8 cellular contexts compared by ENCODE assay signal in genomic region chr19:8413593-8413923, GRCh38. TPM values are rescaled to one million over a fixed set of nuclear protein-coding genes. Genes with fewer than 3 reads are reported as not detected.
DNase-seq lines count a peak whose midpoint lies in the region; ATAC-seq, FAIRE-seq and TF ChIP-seq lines count a peak whose summit lies in the region.

No MANE protein-coding gene starts in this region.

- H2BK120ac ChIP-seq in mesendoderm (ENCODE audit: low read depth, low read length): no peak overlapping the region

- no peak overlapping the region for H4K8ac ChIP-seq in mesendoderm (ENCODE audit: low read depth, low read length)

- FAIRE-seq in GM12878 (lab: Jason Lieb, UNC): no peak

- no peak for DNase-seq in heart right ventricle
- no peak for DNase-seq in Right ventricle myocardium inferior (ENCODE audit: missing footprints)
- no peak for DNase-seq in GM12878 (ENCODE audit: low read depth, low spot score)
- no peak for DNase-seq in mesendoderm
- DNase-seq in vagina (ENCODE audit: extremely low spot score in 2 of 2): no peak
- no peak for DNase-seq in mucosa of gallbladder (ENCODE audit: low spot score)
- DNase-seq in NCI-H524 treated with DMSO at 0.1 percent for 48 hours (lab: John Stamatoyannopoulos, UW): no peak

- H3K36me3 ChIP-seq in heart right ventricle (peaks cover 0 to 3% (median 0%) of the 10 kb centered on the region in 9 donors), GM12878 (ENCODE audit: control insufficient read depth in 2 of 2, insufficient read depth in 2 of 2, low read length in 1 of 2) (no peaks in the 10 kb centered on the region), mesendoderm (ENCODE audit: control insufficient read depth, insufficient read depth, low read length) (no peaks in the 10 kb centered on the region), vagina (no peaks in the 10 kb centered on the region)

- no peaks in the 10 kb centered on the region for H3K79me1 ChIP-seq in mesendoderm (ENCODE audit: low read length)

- no peak for TF ChIP-seq EP300 in GM12878 (IDR thresholded peaks at IDR 0.05; ENCODE audit: borderline replicate concordance in 1 of 2, control insufficient read depth in 1 of 2, low read depth in 2 of 2, low read length in 2 of 2)

- SMC1A ChIA-PET in GM12878 (lab: Charles Lee; ENCODE audit: uncharacterized antibody, unreplicated experiment): interaction anchor here (0.8 to 1.4 kb wide), 6 partner anchors 20 to 164 kb away, joined by 3 to 5 read pairs (median 3); partner anchors contain the start of genes MYO1F and RAB11B

- in situ Hi-C loops in GM12878 (cut with MboI): no loop called here

- no peak overlapping the region for H2BK15ac ChIP-seq in mesendoderm (replicated peaks; ENCODE audit: low read depth)

- no peak overlapping the region for H2AK5ac ChIP-seq in mesendoderm (ENCODE audit: low read length)

- TF ChIP-seq CTCF in heart right ventricle (IDR thresholded peaks at IDR 0.05): no peak
- no peak for TF ChIP-seq CTCF in GM12878 (IDR thresholded peaks at IDR 0.05 in 2 of 3, conservative IDR thresholded peaks at IDR 0.05 in 1 of 3; ENCODE audit: control insufficient read depth in 2 of 3, extremely low read depth in 1 of 3, insufficient read depth in 1 of 3, low read depth in 3 of 3, low read length in 3 of 3)
- TF ChIP-seq CTCF in vagina (IDR thresholded peaks at IDR 0.05): no peak

- H3K27ac ChIP-seq in heart right ventricle (peak overlapping the region; percentile 83 to 96 (median 92)), GM12878 (ENCODE audit: control insufficient read depth, insufficient read depth) (no peak overlapping the region; the same call in 1 of the 2 replicates), mesendoderm (ENCODE audit: low read depth, low read length) (no peak overlapping the region), vagina (no peak overlapping the region)

- H3K4ac ChIP-seq in mesendoderm (ENCODE audit: low read depth, low read length): no peak overlapping the region

- H3K18ac ChIP-seq in mesendoderm (ENCODE audit: low read length): no peak overlapping the region

- no peak overlapping the region for H3K23ac ChIP-seq in mesendoderm (ENCODE audit: low read length)

- peak overlapping the region; percentile 84 for H2AFZ ChIP-seq in GM12878 (ENCODE audit: control insufficient read depth, low read depth, low read length)

- no peaks in the 10 kb centered on the region for H3K79me2 ChIP-seq in GM12878 (ENCODE audit: control insufficient read depth, insufficient read depth, low read length)
- no peaks in the 10 kb centered on the region for H3K79me2 ChIP-seq in mesendoderm (ENCODE audit: control insufficient read depth, insufficient read depth, low read length)

- intact Hi-C loops in heart right ventricle (cut with DNase I) (loop anchor here in 7 of 10 donors (2.0 to 10.0 kb wide), 6 partner anchors 31 to 94 kb away; partner anchors contain the start of genes HNRNPM (in 1 of the 7) and PRAM1 (in 1 of the 7)), Right ventricle myocardium inferior (cut with DNase I) (loop anchor here (1.0 to 2.0 kb wide), 2 partner anchors 31 to 99 kb away; partner anchors contain the start of gene HNRNPM), GM12878 (cut with micrococcal nuclease; ENCODE audit: unreplicated experiment) (loop anchor here (2.0 to 5.0 kb wide), 2 partner anchors 93 to 164 kb away; partner anchors contain the start of gene MYO1F), vagina (cut with DNase I) (loop anchor here (5.0 kb wide), 1 partner anchor 99 kb away; the partner anchor contains the start of gene ZNF414)

- H4K5ac ChIP-seq in mesendoderm (ENCODE audit: low read length): no peak overlapping the region

- no peak for TF ChIP-seq RAD21 in GM12878 (IDR thresholded peaks at IDR 0.05; ENCODE audit: insufficient read depth, low read depth, low read length)

- H3K9me3 ChIP-seq in heart right ventricle: no peaks in the 10 kb centered on the region
- no peaks in the 10 kb centered on the region for H3K9me3 ChIP-seq in GM12878 (replicated peaks; ENCODE audit: control insufficient read depth, insufficient read depth, low read length)
- H3K9me3 ChIP-seq in vagina: no peaks in the 10 kb centered on the region

- no peak overlapping the region for H2BK5ac ChIP-seq in mesendoderm (ENCODE audit: low read length)

- H3K4me3 ChIP-seq in heart right ventricle: peak overlapping the region; percentile 40 to 100 (median 93)
- peak overlapping the region; percentile 77 for H3K4me3 ChIP-seq in GM12878
- H3K4me3 ChIP-seq in mesendoderm (ENCODE audit: low read length): peak overlapping the region; percentile 59
- H3K4me3 ChIP-seq in vagina: peak overlapping the region; percentile 69 to 87

- no peak for TF ChIP-seq POLR2A in GM12878 (IDR thresholded peaks at IDR 0.05; ENCODE audit: low read depth, low read length)
- TF ChIP-seq POLR2A in vagina (IDR thresholded peaks at IDR 0.05): no peak

- H3K56ac ChIP-seq in mesendoderm (ENCODE audit: low read length): peak overlapping the region; percentile 74

- RAD21 ChIA-PET in GM12878 (lab: Charles Lee; ENCODE audit: unreplicated experiment): interaction anchor here (0.6 to 2.8 kb wide), 24 partner anchors 14 to 469 kb away, joined by 3 to 23 read pairs (median 4); partner anchors contain the start of genes HNRNPM, MYO1F, RAB11B and ZNF414

- H3K4me1 ChIP-seq in heart right ventricle: peaks cover 10 to 67% (median 42%) of the 10 kb centered on the region in 9 donors
- H3K4me1 ChIP-seq in GM12878 (ENCODE audit: control insufficient read depth, insufficient read depth, low read length): peaks cover 4% of the 10 kb centered on the region; the same call in 1 of the 2 replicates
- H3K4me1 ChIP-seq in mesendoderm (ENCODE audit: control insufficient read depth, low read depth, low read length): no peaks in the 10 kb centered on the region
- H3K4me1 ChIP-seq in vagina: peaks cover 25% of the 10 kb centered on the region

- no peak for ATAC-seq in heart right ventricle
- ATAC-seq in Right ventricle myocardium inferior: no peak
- ATAC-seq in GM12878: no peak
- ATAC-seq in HG03108 (IDR thresholded peaks at IDR 0.05; ENCODE audit: unreplicated experiment): no peak

- H4K20me1 ChIP-seq in GM12878 (ENCODE audit: control insufficient read depth, insufficient read depth): no peaks in the 10 kb centered on the region

- BruUV-seq in GM12878 (replicated peaks; lab: Mats Ljungman, UMichigan): TSS peak; percentile 71

- 8 to 11% methylated on average over 7 of the region's 7 CpGs for WGBS in heart right ventricle, 2 donors
- 9% methylated on average over 7 of the region's 7 CpGs for WGBS in GM12878 (ENCODE audit: insufficient coverage, insufficient replicate concordance, low lambda C conversion rate, missing lambda C conversion rate)
- no CpG with 5 or more reads among the region's 7 CpGs for WGBS in mesendoderm (ENCODE audit: extremely low coverage, insufficient coverage, low lambda C conversion rate)

- CTCF ChIA-PET in GM12878 (lab: Yijun Ruan, JAX): interaction anchor here (0.6 to 5.8 kb wide), 24 partner anchors 10 to 166 kb away, joined by 3 to 73 read pairs (median 4); partner anchors contain the start of genes HNRNPM, MYO1F, RAB11B and ZNF414

- H3K9ac ChIP-seq in GM12878 (ENCODE audit: control insufficient read depth, insufficient read depth, low read length): peak overlapping the region; percentile 74
- H3K9ac ChIP-seq in mesendoderm (ENCODE audit: low read length): peak overlapping the region; percentile 67

- peak overlapping the region; percentile 89 for H3K4me2 ChIP-seq in GM12878 (ENCODE audit: control insufficient read depth, insufficient read depth)
- peak overlapping the region; percentile 91 for H3K4me2 ChIP-seq in mesendoderm (ENCODE audit: low read length)

- POLR2A ChIA-PET in GM12878 (lab: Charles Lee): interaction anchor here (0.8 to 4.8 kb wide), 6 partner anchors 24 to 201 kb away, joined by 3 to 14 read pairs (median 4); partner anchors contain the start of genes HNRNPM and RAB11B

- no peaks in the 10 kb centered on the region for H3K27me3 ChIP-seq in heart right ventricle
- H3K27me3 ChIP-seq in GM12878 (replicated peaks in 1 of 2; ENCODE audit: control insufficient read depth in 2 of 2, insufficient read depth in 2 of 2, low read length in 1 of 2): no peaks in the 10 kb centered on the region
- H3K27me3 ChIP-seq in mesendoderm (ENCODE audit: insufficient read depth, low read length, poor library complexity): no peaks in the 10 kb centered on the region
- no peaks in the 10 kb centered on the region for H3K27me3 ChIP-seq in vagina

RNA-seq across cellular contexts. Expression of gene MARCHF2, which starts 0.5 kb away (rescaled TPM):
- total RNA-seq in heart right ventricle (100 to 1,000 TPM in 1 of 10 donors, 10 to 100 TPM in 9; 70.4 to 104 (median 90.8) TPM), Right ventricle myocardium inferior (110 TPM), GM12878 (2014; rRNA removed) (29.2 and 30.3 TPM in 2 replicates), GM12878 (2014; rRNA removed; fragmentation: Illumina TruSeq; extraction: Trizol) (7.4 TPM in 2 replicates), GM12878 (2021) (12.3 and 14.3 TPM in 2 replicates), vagina (146 TPM), mucosa of gallbladder (45.8 TPM)
- polyA plus RNA-seq in heart right ventricle (10 to 100 TPM; 49.2 to 67.5 TPM), GM12878 (2011; rRNA removed) (1.8 and 4.7 TPM in 2 replicates), GM12878 (2014; fragmentation: Illumina TruSeq; extraction: Trizol) (3.3 and 5.9 TPM in 2 replicates), GM12878 (2014; fragmentation: Nextera tagmentation; extraction: Ambion mirVana) (1 to 10 TPM; 1.6 to 2.8 TPM), GM12878 (2014; rRNA removed) (14.9 and 23.3 TPM in 2 replicates), GM12878 (2016; fragmentation: Nextera tagmentation; extraction: Ambion mirVana) (10 to 100 TPM; 15.5 to 16.4 TPM)
- total RNA-seq in GM12878 (2013; cell fraction: nucleolus; rRNA removed): 3.2 TPM in 2 replicates
- 4.3 TPM for polyA plus RNA-seq in GM12878 (2011; ENCODE audit: low read depth)
- 11.0 and 18.5 TPM in 2 replicates for polyA plus RNA-seq in GM12878 (2011; cell fraction: cytosol; rRNA removed)
- polyA plus RNA-seq in GM12878 (2011; cell fraction: nucleus; rRNA removed): 7.0 and 10.3 TPM in 2 replicates
- polyA plus RNA-seq in GM12878 (2012): 9.5 and 13.0 TPM in 2 replicates
- polyA minus RNA-seq in GM12878 (2011; rRNA and poly(A)+ RNA removed): 2.3 and 8.2 TPM in 2 replicates
- polyA minus RNA-seq in GM12878 (2011; cell fraction: cytosol; rRNA and poly(A)+ RNA removed): 3.5 and 4.8 TPM in 2 replicates
- polyA minus RNA-seq in GM12878 (2011; cell fraction: nucleus; rRNA and poly(A)+ RNA removed): 1.3 and 2.4 TPM in 2 replicates
- polyA plus RNA-seq in mesendoderm (2013, experiment 1 of 2): 9.8 TPM
- 10.2 TPM for polyA plus RNA-seq in mesendoderm (2013, experiment 2 of 2)

RNA-seq across cellular contexts. Expression of gene RAB11B, which starts 23.4 kb away (rescaled TPM):
- 100 to 1,000 TPM; 140 to 178 (median 159) TPM for total RNA-seq in heart right ventricle
- polyA plus RNA-seq in heart right ventricle: 100 to 1,000 TPM; 111 to 112 TPM
- total RNA-seq in Right ventricle myocardium inferior: 144 TPM
- total RNA-seq in GM12878 (2013; cell fraction: nucleolus; rRNA removed): 57.7 and 68.4 TPM in 2 replicates
- total RNA-seq in GM12878 (2014; rRNA removed): 8.8 and 9.2 TPM in 2 replicates
- total RNA-seq in GM12878 (2014; rRNA removed; fragmentation: Illumina TruSeq; extraction: Trizol): 6.3 and 7.0 TPM in 2 replicates
- 75.3 and 82.5 TPM in 2 replicates for total RNA-seq in GM12878 (2021)
- 40.8 TPM for polyA plus RNA-seq in GM12878 (2011; ENCODE audit: low read depth)
- polyA plus RNA-seq in GM12878 (2011; rRNA removed): 11.5 and 25.7 TPM in 2 replicates
- polyA plus RNA-seq in GM12878 (2011; cell fraction: cytosol; rRNA removed): 46.9 and 73.5 TPM in 2 replicates
- 102 and 124 TPM in 2 replicates for polyA plus RNA-seq in GM12878 (2011; cell fraction: nucleus; rRNA removed)
- polyA plus RNA-seq in GM12878 (2012): 80.1 and 111 TPM in 2 replicates
- 6.0 and 10.2 TPM in 2 replicates for polyA plus RNA-seq in GM12878 (2014; fragmentation: Illumina TruSeq; extraction: Trizol)
- 1 to 10 TPM in 1 of 2 experiments, under 1 TPM in 1; 0.92 to 2.6 TPM for polyA plus RNA-seq in GM12878 (2014; fragmentation: Nextera tagmentation; extraction: Ambion mirVana)
- 56.7 and 66.6 TPM in 2 replicates for polyA plus RNA-seq in GM12878 (2014; rRNA removed)
- 10 to 100 TPM; 63.3 to 75.6 TPM for polyA plus RNA-seq in GM12878 (2016; fragmentation: Nextera tagmentation; extraction: Ambion mirVana)
- 26.5 and 35.7 TPM in 2 replicates for polyA minus RNA-seq in GM12878 (2011; rRNA and poly(A)+ RNA removed)
- 24.1 and 28.6 TPM in 2 replicates for polyA minus RNA-seq in GM12878 (2011; cell fraction: cytosol; rRNA and poly(A)+ RNA removed)
- 18.0 and 26.1 TPM in 2 replicates for polyA minus RNA-seq in GM12878 (2011; cell fraction: nucleus; rRNA and poly(A)+ RNA removed)
- polyA plus RNA-seq in mesendoderm (2013, experiment 1 of 2): 95.2 TPM
- 94.3 TPM for polyA plus RNA-seq in mesendoderm (2013, experiment 2 of 2)
- 88.1 TPM for total RNA-seq in vagina
- 170 TPM for total RNA-seq in mucosa of gallbladder

RNA-seq across cellular contexts. Expression of gene HNRNPM, which starts 31.2 kb away (rescaled TPM):
- total RNA-seq in heart right ventricle: 100 to 1,000 TPM in 2 of 10 donors, 10 to 100 TPM in 8; 87.4 to 127 (median 93.9) TPM
- polyA plus RNA-seq in heart right ventricle: 100 to 1,000 TPM in 1 of 2 donors, 10 to 100 TPM in 1; 48.5 to 123 TPM
- 118 TPM for total RNA-seq in Right ventricle myocardium inferior
- total RNA-seq in GM12878 (2013; cell fraction: nucleolus; rRNA removed): 182 and 185 TPM in 2 replicates
- 127 and 175 TPM in 2 replicates for total RNA-seq in GM12878 (2014; rRNA removed)
- 146 and 155 TPM in 2 replicates for total RNA-seq in GM12878 (2014; rRNA removed; fragmentation: Illumina TruSeq; extraction: Trizol)
- 314 and 339 TPM in 2 replicates for total RNA-seq in GM12878 (2021)
- polyA plus RNA-seq in GM12878 (2011; ENCODE audit: low read depth): 138 TPM
- polyA plus RNA-seq in GM12878 (2011; rRNA removed): 131 and 134 TPM in 2 replicates
- 149 and 253 TPM in 2 replicates for polyA plus RNA-seq in GM12878 (2011; cell fraction: cytosol; rRNA removed)
- 161 and 230 TPM in 2 replicates for polyA plus RNA-seq in GM12878 (2011; cell fraction: nucleus; rRNA removed)
- 155 and 193 TPM in 2 replicates for polyA plus RNA-seq in GM12878 (2012)
- polyA plus RNA-seq in GM12878 (2014; fragmentation: Illumina TruSeq; extraction: Trizol): 233 and 245 TPM in 2 replicates
- polyA plus RNA-seq in GM12878 (2014; fragmentation: Nextera tagmentation; extraction: Ambion mirVana): 10 to 100 TPM; 14.3 to 35.9 TPM
- 220 and 260 TPM in 2 replicates for polyA plus RNA-seq in GM12878 (2014; rRNA removed)
- 100 to 1,000 TPM; 374 to 415 TPM for polyA plus RNA-seq in GM12878 (2016; fragmentation: Nextera tagmentation; extraction: Ambion mirVana)
- 98.7 and 117 TPM in 2 replicates for polyA minus RNA-seq in GM12878 (2011; rRNA and poly(A)+ RNA removed)
- 77.2 and 93.8 TPM in 2 replicates for polyA minus RNA-seq in GM12878 (2011; cell fraction: cytosol; rRNA and poly(A)+ RNA removed)
- polyA minus RNA-seq in GM12878 (2011; cell fraction: nucleus; rRNA and poly(A)+ RNA removed): 66.1 and 115 TPM in 2 replicates
- 329 TPM for polyA plus RNA-seq in mesendoderm (2013, experiment 1 of 2)
- 325 TPM for polyA plus RNA-seq in mesendoderm (2013, experiment 2 of 2)
- total RNA-seq in vagina: 140 TPM
- total RNA-seq in mucosa of gallbladder: 152 TPM

RNA-seq across cellular contexts. Expression of gene ANGPTL4, which starts 49.6 kb away (rescaled TPM):
- 100 to 1,000 TPM in 1 of 10 donors, 10 to 100 TPM in 1, 1 to 10 TPM in 8; 1.5 to 154 (median 4.5) TPM for total RNA-seq in heart right ventricle
- 10 to 100 TPM; 11.3 to 28.7 TPM for polyA plus RNA-seq in heart right ventricle
- total RNA-seq in Right ventricle myocardium inferior: 24.6 TPM
- total RNA-seq in GM12878 (2013; cell fraction: nucleolus; rRNA removed): not detected in 2 replicates
- total RNA-seq in GM12878 (2014; rRNA removed): not detected in 2 replicates
- total RNA-seq in GM12878 (2014; rRNA removed; fragmentation: Illumina TruSeq; extraction: Trizol): not detected in 2 replicates
- total RNA-seq in GM12878 (2021): not detected in 2 replicates
- polyA plus RNA-seq in GM12878 (2011; ENCODE audit: low read depth): not detected
- polyA plus RNA-seq in GM12878 (2011; rRNA removed): 0.12 and 0.45 TPM in 2 replicates
- 0.53 and 0.73 TPM in 2 replicates for polyA plus RNA-seq in GM12878 (2011; cell fraction: cytosol; rRNA removed)
- 0.75 and 1.1 TPM in 2 replicates for polyA plus RNA-seq in GM12878 (2011; cell fraction: nucleus; rRNA removed)
- 0.20 and 0.31 TPM in 2 replicates for polyA plus RNA-seq in GM12878 (2012)
- not detected in 2 replicates for polyA plus RNA-seq in GM12878 (2014; fragmentation: Illumina TruSeq; extraction: Trizol)
- polyA plus RNA-seq in GM12878 (2014; fragmentation: Nextera tagmentation; extraction: Ambion mirVana): not detected
- polyA plus RNA-seq in GM12878 (2014; rRNA removed): not detected in 2 replicates
- not detected for polyA plus RNA-seq in GM12878 (2016; fragmentation: Nextera tagmentation; extraction: Ambion mirVana)
- 0.15 and 0.21 TPM in 2 replicates for polyA minus RNA-seq in GM12878 (2011; rRNA and poly(A)+ RNA removed)
- polyA minus RNA-seq in GM12878 (2011; cell fraction: cytosol; rRNA and poly(A)+ RNA removed): 1.2 TPM in 1 of 2 replicates, not detected in the other
- polyA minus RNA-seq in GM12878 (2011; cell fraction: nucleus; rRNA and poly(A)+ RNA removed): 0.48 TPM in 1 of 2 replicates, not detected in the other
- 0.22 TPM for polyA plus RNA-seq in mesendoderm (2013, experiment 1 of 2)
- 0.18 TPM for polyA plus RNA-seq in mesendoderm (2013, experiment 2 of 2)
- 92.8 TPM for total RNA-seq in vagina
- 5.3 TPM for total RNA-seq in mucosa of gallbladder

Comparison
In these comparisons a context has a peak if more than half of its experiments do, and no peak if none do; other contexts are left out.
1. H3K27ac ChIP-seq: peak in heart right ventricle (10 of 10); none in GM12878 (single experiment), mesendoderm (single experiment) and vagina (single experiment).
2. Peak in every context shown above with its lines, with median percentiles within 50 percentile points of each other: H3K4me3 ChIP-seq.